15 cellular contexts compared by ENCODE assay signal in genomic region chr7:11753441-11753840, GRCh38.
"Had no signal": no experiment of that assay in that cellular context is flagged by ENCODE, and none has a peak within 500 bp of the region (broad histone marks: within the 10 kb centered on the region; RNA-seq: fewer than 3 reads in every experiment).

No MANE protein-coding gene starts in this region.

- H3K9me3 ChIP-seq: gastrocnemius medialis, left ventricle myocardium inferior, neutrophil, right atrium auricular region had no signal

- ATAC-seq: activated CD8-positive, alpha-beta T cell treated with anti-CD3 and anti-CD28 coated beads, Interleukin-2, amount 10 ng/mL, durations not matched to agents 7 days and 5 days; gastrocnemius medialis; stimulated activated memory B cell treated with anti-CD40 and anti-IgM and Interleukin-4, amounts not matched to agents 10 μg/mL and 1 μg/mL and 100 μg/mL, for 72 hours had no signal

- H3K36me3 ChIP-seq: gastrocnemius medialis, left ventricle myocardium inferior, neutrophil, right atrium auricular region had no signal

- H3K27me3 Mint-ChIP-seq: stimulated activated memory B cell treated with anti-CD40 and anti-IgM and Interleukin-4, amounts not matched to agents 10 μg/mL and 1 μg/mL and 100 μg/mL, for 72 hours; type B pancreatic cell had no signal

- H3K4me1 Mint-ChIP-seq: stimulated activated memory B cell treated with anti-CD40 and anti-IgM and Interleukin-4, amounts not matched to agents 10 μg/mL and 1 μg/mL and 100 μg/mL, for 72 hours had no signal

- H3K27ac Mint-ChIP-seq: activated CD8-positive, alpha-beta T cell treated with anti-CD3 and anti-CD28 coated beads, Interleukin-2, amount 10 ng/mL, durations not matched to agents 7 days and 5 days; stimulated activated memory B cell treated with anti-CD40 and anti-IgM and Interleukin-4, amounts not matched to agents 10 μg/mL and 1 μg/mL and 100 μg/mL, for 72 hours; type B pancreatic cell had no signal

- H3K27ac ChIP-seq: gastrocnemius medialis, left ventricle myocardium inferior, neutrophil, right atrium auricular region, VCaP had no signal

- H3K36me3 Mint-ChIP-seq: stimulated activated memory B cell treated with anti-CD40 and anti-IgM and Interleukin-4, amounts not matched to agents 10 μg/mL and 1 μg/mL and 100 μg/mL, for 72 hours; type B pancreatic cell had no signal

- H3K4me3 ChIP-seq: gastrocnemius medialis, left ventricle myocardium inferior, right atrium auricular region, smooth muscle cell had no signal

- H3K4me1 ChIP-seq: gastrocnemius medialis, left ventricle myocardium inferior, right atrium auricular region had no signal

- H3K9me3 Mint-ChIP-seq: stimulated activated memory B cell treated with anti-CD40 and anti-IgM and Interleukin-4, amounts not matched to agents 10 μg/mL and 1 μg/mL and 100 μg/mL, for 72 hours; type B pancreatic cell had no signal

- H3K4me3 Mint-ChIP-seq: activated CD8-positive, alpha-beta T cell treated with anti-CD3 and anti-CD28 coated beads, Interleukin-2, amount 10 ng/mL, durations not matched to agents 7 days and 5 days; stimulated activated memory B cell treated with anti-CD40 and anti-IgM and Interleukin-4, amounts not matched to agents 10 μg/mL and 1 μg/mL and 100 μg/mL, for 72 hours; type B pancreatic cell had no signal

- H3K27me3 ChIP-seq: gastrocnemius medialis, neutrophil, right atrium auricular region had no signal

- DNase-seq: activated CD4-positive, alpha-beta T cell treated with anti-CD3 and anti-CD28 coated beads for 48 hours; activated CD8-positive, alpha-beta memory T cell treated with anti-CD3 and anti-CD28 coated beads, Interleukin-2, amount 50 U/mL, for 48 hours; activated CD8-positive, alpha-beta T cell treated with anti-CD3 and anti-CD28 coated beads, Interleukin-2, amount 10 ng/mL, durations not matched to agents 7 days and 5 days; aorta; effector CD4-positive, alpha-beta T cell; gastrocnemius medialis; islet precursor cell; left ventricle myocardium inferior; T1000 had no signal

- H3K4me2 ChIP-seq: smooth muscle cell had no signal
